Comparison of ENCODE assay signal across 9 cellular contexts in the genomic region with DNA sequence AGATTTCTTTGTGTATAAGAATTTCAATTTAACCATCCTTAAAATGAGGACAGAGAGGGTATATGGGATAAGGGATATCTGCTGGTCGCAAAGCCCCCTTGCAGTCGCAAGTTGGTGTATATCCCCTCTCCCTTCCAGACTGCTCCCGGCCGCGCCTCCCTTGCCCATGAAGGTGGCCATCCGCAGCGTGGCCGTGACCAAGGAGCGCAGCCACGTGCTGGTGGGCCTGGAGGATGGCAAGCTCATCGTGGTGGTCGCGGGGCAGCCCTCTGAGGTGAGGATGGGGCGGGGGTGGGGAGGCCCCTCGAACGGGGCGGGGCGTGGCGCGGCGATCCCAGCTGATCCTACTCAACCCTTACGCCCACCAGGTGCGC. TPM values are rescaled to one million over a fixed set of nuclear protein-coding genes. Genes with fewer than 3 reads are reported as not detected.
DNase-seq lines count a peak whose midpoint lies in the region; ATAC-seq, FAIRE-seq and TF ChIP-seq lines count a peak whose summit lies in the region.
"Had no signal": no experiment of that assay in that cellular context is flagged by ENCODE, and none has a peak within 500 bp of the region (broad histone marks: within the 10 kb centered on the region; RNA-seq: fewer than 3 reads in every experiment).

No MANE protein-coding gene starts in this region.

- ATAC-seq in RWPE2 (ENCODE audit: low read depth) (no peak), pancreas (no peak), HG02759 (IDR thresholded peaks at IDR 0.05; ENCODE audit: unreplicated experiment) (no peak)

- H4K20me1 ChIP-seq in BLaER1, result no peaks in the 10 kb centered on the region

- WGBS in pancreas, 2 donors, result 43 to 59% methylated on average over 14 to 23 of the region's 23 CpGs

- H3K9ac ChIP-seq in BLaER1, result no peak overlapping the region; the same call in 1 of the 2 replicates

- H3K27me3 ChIP-seq in BLaER1 (no peaks in the 10 kb centered on the region), RWPE2 (ENCODE audit: insufficient read depth, poor library complexity, severe bottlenecking) (no peaks in the 10 kb centered on the region), pancreas (no peaks in the 10 kb centered on the region)

- H3K36me3 ChIP-seq in BLaER1 (peaks cover 65% of the 10 kb centered on the region), RWPE2 (ENCODE audit: low read depth) (peaks cover 41% of the 10 kb centered on the region), pancreas (peaks cover 0 to 20% (median 0%) of the 10 kb centered on the region in 3 donors)

- no peaks in the 10 kb centered on the region for H3K9me3 ChIP-seq in BLaER1
- H3K9me3 ChIP-seq in RWPE2 (ENCODE audit: severe bottlenecking), result no peaks in the 10 kb centered on the region
- H3K9me3 ChIP-seq in pancreas, result no peaks in the 10 kb centered on the region

- H3K4me3 ChIP-seq in BLaER1 (peak overlapping the region; percentile 63), RWPE2 (ENCODE audit: severe bottlenecking) (peak overlapping the region; percentile 15), fibroblast of pulmonary artery (replicated peaks; ENCODE audit: low read depth, low read length) (peak overlapping the region; percentile 50), pancreas (peak overlapping the region; percentile 27 to 60 (median 34))

- intact Hi-C loops in pancreas (cut with DNase I), result no loop called here

- FAIRE-seq in pancreas (lab: Jason Lieb, UNC), result no peak
- FAIRE-seq: endometrium had no signal

- H3K4me2 ChIP-seq in BLaER1, result peak overlapping the region; percentile 91

- no peak for DNase-seq in RWPE2 (ENCODE audit: low spot score)
- DNase-seq in fibroblast of pulmonary artery (ENCODE audit: low read depth), result no peak
- DNase-seq in pancreas, result no peak
- no peak for DNase-seq in NCI-H526 treated with DMSO at 0.1 percent for 48 hours (lab: John Stamatoyannopoulos, UW)
- no peak for DNase-seq in foreskin melanocyte
- no peak for DNase-seq in NCI-H526 (lab: John Stamatoyannopoulos, UW)

- TF ChIP-seq CTCF in RWPE2 (IDR thresholded peaks at IDR 0.05; ENCODE audit: poor library complexity, severe bottlenecking), result no peak
- no peak for TF ChIP-seq CTCF in fibroblast of pulmonary artery (IDR thresholded peaks at IDR 0.05; ENCODE audit: low read length, missing control alignments)
- no peak for TF ChIP-seq CTCF in pancreas (IDR thresholded peaks at IDR 0.05)

- peak overlapping the region; percentile 95; the same call in 1 of the 2 replicates for H3K27ac ChIP-seq in BLaER1
- H3K27ac ChIP-seq in RWPE2 (ENCODE audit: poor library complexity, severe bottlenecking), result no peak overlapping the region
- no peak overlapping the region for H3K27ac ChIP-seq in pancreas

- H3K4me1 ChIP-seq in BLaER1 (peaks cover 72% of the 10 kb centered on the region), RWPE2 (ENCODE audit: insufficient read depth, poor library complexity, severe bottlenecking) (no peaks in the 10 kb centered on the region), pancreas (no peaks in the 10 kb centered on the region)

RNA-seq across cellular contexts. Expression of gene NBEAL2, which starts 29.4 kb away (rescaled TPM):
- 10 to 100 TPM; 30.6 to 67.4 (median 37.1) TPM for total RNA-seq in pancreas
- polyA plus RNA-seq in pancreas, result 100 to 1,000 TPM; 231 to 265 TPM

RNA-seq across cellular contexts. Expression of gene CCDC12, which starts 32.3 kb away (rescaled TPM):
- total RNA-seq in pancreas, result 10 to 100 TPM; 20.7 to 30.4 (median 22.4) TPM
- polyA plus RNA-seq in pancreas, result 10 to 100 TPM; 64.9 to 82.8 TPM
